1 cellular context compared by ENCODE assay signal in genomic region chr9:109466623-109467590, GRCh38.
TF ChIP-seq lines count a peak whose summit lies in the region.

No MANE protein-coding gene starts in this region.

TF ChIP-seq in GM23338, 12 proteins besides CTCF, POLR2A, EP300 and RAD21 (continued from another document):
- TF ChIP-seq, protein P1, sequence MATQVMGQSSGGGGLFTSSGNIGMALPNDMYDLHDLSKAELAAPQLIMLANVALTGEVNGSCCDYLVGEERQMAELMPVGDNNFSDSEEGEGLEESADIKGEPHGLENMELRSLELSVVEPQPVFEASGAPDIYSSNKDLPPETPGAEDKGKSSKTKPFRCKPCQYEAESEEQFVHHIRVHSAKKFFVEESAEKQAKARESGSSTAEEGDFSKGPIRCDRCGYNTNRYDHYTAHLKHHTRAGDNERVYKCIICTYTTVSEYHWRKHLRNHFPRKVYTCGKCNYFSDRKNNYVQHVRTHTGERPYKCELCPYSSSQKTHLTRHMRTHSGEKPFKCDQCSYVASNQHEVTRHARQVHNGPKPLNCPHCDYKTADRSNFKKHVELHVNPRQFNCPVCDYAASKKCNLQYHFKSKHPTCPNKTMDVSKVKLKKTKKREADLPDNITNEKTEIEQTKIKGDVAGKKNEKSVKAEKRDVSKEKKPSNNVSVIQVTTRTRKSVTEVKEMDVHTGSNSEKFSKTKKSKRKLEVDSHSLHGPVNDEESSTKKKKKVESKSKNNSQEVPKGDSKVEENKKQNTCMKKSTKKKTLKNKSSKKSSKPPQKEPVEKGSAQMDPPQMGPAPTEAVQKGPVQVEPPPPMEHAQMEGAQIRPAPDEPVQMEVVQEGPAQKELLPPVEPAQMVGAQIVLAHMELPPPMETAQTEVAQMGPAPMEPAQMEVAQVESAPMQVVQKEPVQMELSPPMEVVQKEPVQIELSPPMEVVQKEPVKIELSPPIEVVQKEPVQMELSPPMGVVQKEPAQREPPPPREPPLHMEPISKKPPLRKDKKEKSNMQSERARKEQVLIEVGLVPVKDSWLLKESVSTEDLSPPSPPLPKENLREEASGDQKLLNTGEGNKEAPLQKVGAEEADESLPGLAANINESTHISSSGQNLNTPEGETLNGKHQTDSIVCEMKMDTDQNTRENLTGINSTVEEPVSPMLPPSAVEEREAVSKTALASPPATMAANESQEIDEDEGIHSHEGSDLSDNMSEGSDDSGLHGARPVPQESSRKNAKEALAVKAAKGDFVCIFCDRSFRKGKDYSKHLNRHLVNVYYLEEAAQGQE (IDR thresholded peaks at IDR 0.05; ENCODE audit: unreplicated experiment) = no peak
- no peak for TF ChIP-seq ETS1 (IDR thresholded peaks at IDR 0.05)
- no peak for TF ChIP-seq NANOG (IDR thresholded peaks at IDR 0.05; ENCODE audit: borderline replicate concordance)
- no peak for TF ChIP-seq STAT1 (IDR thresholded peaks at IDR 0.05; ENCODE audit: unreplicated experiment)
- TF ChIP-seq EZH2phosphoT487 (IDR thresholded peaks at IDR 0.05; ENCODE audit: unreplicated experiment) = no peak
- no peak for TF ChIP-seq ZNF331 (CRISPR knock-in tag; IDR thresholded peaks at IDR 0.05; ENCODE audit: low read depth)
- TF ChIP-seq, protein P2, sequence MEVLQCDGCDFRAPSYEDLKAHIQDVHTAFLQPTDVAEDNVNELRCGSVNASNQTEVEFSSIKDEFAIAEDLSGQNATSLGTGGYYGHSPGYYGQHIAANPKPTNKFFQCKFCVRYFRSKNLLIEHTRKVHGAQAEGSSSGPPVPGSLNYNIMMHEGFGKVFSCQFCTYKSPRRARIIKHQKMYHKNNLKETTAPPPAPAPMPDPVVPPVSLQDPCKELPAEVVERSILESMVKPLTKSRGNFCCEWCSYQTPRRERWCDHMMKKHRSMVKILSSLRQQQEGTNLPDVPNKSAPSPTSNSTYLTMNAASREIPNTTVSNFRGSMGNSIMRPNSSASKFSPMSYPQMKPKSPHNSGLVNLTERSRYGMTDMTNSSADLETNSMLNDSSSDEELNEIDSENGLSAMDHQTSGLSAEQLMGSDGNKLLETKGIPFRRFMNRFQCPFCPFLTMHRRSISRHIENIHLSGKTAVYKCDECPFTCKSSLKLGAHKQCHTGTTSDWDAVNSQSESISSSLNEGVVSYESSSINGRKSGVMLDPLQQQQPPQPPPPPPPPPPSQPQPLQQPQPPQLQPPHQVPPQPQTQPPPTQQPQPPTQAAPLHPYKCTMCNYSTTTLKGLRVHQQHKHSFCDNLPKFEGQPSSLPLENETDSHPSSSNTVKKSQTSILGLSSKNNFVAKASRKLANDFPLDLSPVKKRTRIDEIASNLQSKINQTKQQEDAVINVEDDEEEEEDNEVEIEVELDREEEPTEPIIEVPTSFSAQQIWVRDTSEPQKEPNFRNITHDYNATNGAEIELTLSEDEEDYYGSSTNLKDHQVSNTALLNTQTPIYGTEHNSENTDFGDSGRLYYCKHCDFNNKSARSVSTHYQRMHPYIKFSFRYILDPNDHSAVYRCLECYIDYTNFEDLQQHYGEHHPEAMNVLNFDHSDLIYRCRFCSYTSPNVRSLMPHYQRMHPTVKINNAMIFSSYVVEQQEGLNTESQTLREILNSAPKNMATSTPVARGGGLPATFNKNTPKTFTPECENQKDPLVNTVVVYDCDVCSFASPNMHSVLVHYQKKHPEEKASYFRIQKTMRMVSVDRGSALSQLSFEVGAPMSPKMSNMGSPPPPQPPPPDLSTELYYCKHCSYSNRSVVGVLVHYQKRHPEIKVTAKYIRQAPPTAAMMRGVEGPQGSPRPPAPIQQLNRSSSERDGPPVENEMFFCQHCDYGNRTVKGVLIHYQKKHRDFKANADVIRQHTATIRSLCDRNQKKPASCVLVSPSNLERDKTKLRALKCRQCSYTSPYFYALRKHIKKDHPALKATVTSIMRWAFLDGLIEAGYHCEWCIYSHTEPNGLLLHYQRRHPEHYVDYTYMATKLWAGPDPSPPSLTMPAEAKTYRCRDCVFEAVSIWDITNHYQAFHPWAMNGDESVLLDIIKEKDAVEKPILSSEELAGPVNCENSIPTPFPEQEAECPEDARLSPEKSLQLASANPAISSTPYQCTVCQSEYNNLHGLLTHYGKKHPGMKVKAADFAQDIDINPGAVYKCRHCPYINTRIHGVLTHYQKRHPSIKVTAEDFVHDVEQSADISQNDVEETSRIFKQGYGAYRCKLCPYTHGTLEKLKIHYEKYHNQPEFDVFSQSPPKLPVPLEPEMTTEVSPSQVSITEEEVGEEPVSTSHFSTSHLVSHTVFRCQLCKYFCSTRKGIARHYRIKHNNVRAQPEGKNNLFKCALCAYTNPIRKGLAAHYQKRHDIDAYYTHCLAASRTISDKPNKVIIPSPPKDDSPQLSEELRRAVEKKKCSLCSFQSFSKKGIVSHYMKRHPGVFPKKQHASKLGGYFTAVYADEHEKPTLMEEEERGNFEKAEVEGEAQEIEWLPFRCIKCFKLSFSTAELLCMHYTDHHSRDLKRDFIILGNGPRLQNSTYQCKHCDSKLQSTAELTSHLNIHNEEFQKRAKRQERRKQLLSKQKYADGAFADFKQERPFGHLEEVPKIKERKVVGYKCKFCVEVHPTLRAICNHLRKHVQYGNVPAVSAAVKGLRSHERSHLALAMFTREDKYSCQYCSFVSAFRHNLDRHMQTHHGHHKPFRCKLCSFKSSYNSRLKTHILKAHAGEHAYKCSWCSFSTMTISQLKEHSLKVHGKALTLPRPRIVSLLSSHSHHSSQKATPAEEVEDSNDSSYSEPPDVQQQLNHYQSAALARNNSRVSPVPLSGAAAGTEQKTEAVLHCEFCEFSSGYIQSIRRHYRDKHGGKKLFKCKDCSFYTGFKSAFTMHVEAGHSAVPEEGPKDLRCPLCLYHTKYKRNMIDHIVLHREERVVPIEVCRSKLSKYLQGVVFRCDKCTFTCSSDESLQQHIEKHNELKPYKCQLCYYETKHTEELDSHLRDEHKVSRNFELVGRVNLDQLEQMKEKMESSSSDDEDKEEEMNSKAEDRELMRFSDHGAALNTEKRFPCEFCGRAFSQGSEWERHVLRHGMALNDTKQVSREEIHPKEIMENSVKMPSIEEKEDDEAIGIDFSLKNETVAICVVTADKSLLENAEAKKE (CRISPR knock-in tag; IDR thresholded peaks at IDR 0.05) = no peak
- no peak for TF ChIP-seq JUNB (IDR thresholded peaks at IDR 0.05; ENCODE audit: unreplicated experiment)
